In the genomic region with DNA sequence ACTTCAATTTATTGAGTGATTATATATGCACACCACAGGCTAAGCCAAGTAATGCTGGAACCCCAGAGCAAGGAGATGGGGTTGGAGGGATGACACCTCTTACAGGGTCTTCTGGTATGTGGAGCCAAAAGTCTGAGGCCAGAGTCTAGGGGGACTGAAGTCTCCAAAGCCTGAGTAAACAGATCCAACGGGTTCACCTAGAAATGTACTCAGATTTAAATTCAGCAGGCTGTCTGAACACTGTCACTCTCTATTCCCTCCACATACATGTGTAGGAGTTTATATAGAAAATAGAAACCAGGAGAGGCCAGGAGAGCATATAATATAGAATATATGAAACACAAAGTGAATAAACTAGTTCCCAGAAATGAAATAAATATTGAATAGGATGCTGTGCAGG, we compare ENCODE assay signal across 26 cellular contexts.
"Had no signal": no experiment of that assay in that cellular context is flagged by ENCODE, and none has a peak within 500 bp of the region (broad histone marks: within the 10 kb centered on the region; RNA-seq: fewer than 3 reads in every experiment).

No MANE protein-coding gene starts in this region.

- FAIRE-seq: colon, endometrium, endothelial cell of umbilical vein had no signal

- H3K4me1 ChIP-seq: colonic mucosa had no signal

- H3K27me3 ChIP-seq: colonic mucosa, dorsolateral prefrontal cortex, esophagus muscularis mucosa, esophagus squamous epithelium, foreskin keratinocyte, gastrocnemius medialis, gastroesophageal sphincter, heart left ventricle had no signal

- ATAC-seq: effector memory CD8-positive, alpha-beta T cell; esophagus mucosa; foreskin keratinocyte; gastroesophageal sphincter had no signal

- H3K4me3 ChIP-seq: colonic mucosa, coronary artery, dorsolateral prefrontal cortex, esophagus muscularis mucosa, esophagus squamous epithelium, gastrocnemius medialis, gastroesophageal sphincter, heart left ventricle had no signal

- H3K9me3 ChIP-seq: colonic mucosa, esophagus muscularis mucosa, esophagus squamous epithelium, gastrocnemius medialis, gastroesophageal sphincter, heart left ventricle had no signal

- DNase-seq: colonic mucosa; cortex of kidney; dermis blood vessel endothelial cell; dorsolateral prefrontal cortex; effector CD4-positive, alpha-beta T cell; effector CD8-positive, alpha-beta T cell; effector memory CD4-positive, alpha-beta T cell; effector memory CD8-positive, alpha-beta T cell; endodermal cell; erythroblast; esophagus squamous epithelium; foreskin fibroblast; foreskin keratinocyte; foreskin melanocyte; gastrocnemius medialis; glutamatergic neuron; head of caudate nucleus; heart left ventricle had no signal

- H3K27ac ChIP-seq: colonic mucosa, coronary artery, dorsolateral prefrontal cortex, epithelial cell of prostate, esophagus muscularis mucosa, esophagus squamous epithelium, foreskin keratinocyte, gastroesophageal sphincter, heart left ventricle had no signal

- H3K36me3 ChIP-seq: colonic mucosa, esophagus muscularis mucosa, esophagus squamous epithelium, gastrocnemius medialis, gastroesophageal sphincter, heart left ventricle had no signal
